Comparison of ENCODE assay signal across 1 cellular context in genomic region chr1:197526736-197527371, GRCh38.
TF ChIP-seq lines count a peak whose summit lies in the region.

No MANE protein-coding gene starts in this region.

TF ChIP-seq in K562, 482 proteins besides CTCF, POLR2A, EP300 and RAD21 (continued from another document):
- no peak for TF ChIP-seq E2F4 (CRISPR knock-in tag; IDR thresholded peaks at IDR 0.05; ENCODE audit: low read depth)
- TF ChIP-seq ARID3A (IDR thresholded peaks at IDR 0.05; ENCODE audit: borderline replicate concordance, low read depth, low read length) = peak; percentile 86
- no peak for TF ChIP-seq YY1 (IDR thresholded peaks at IDR 0.05; ENCODE audit: borderline replicate concordance in 1 of 3, control insufficient read depth in 1 of 3, extremely low read depth in 1 of 3, insufficient read depth in 3 of 3, insufficient read length in 1 of 3, insufficient replicate concordance in 2 of 3, low read depth in 1 of 3, low read length in 2 of 3)
- TF ChIP-seq ZNF253 (CRISPR knock-in tag; conservative IDR thresholded peaks at IDR 0.05) = no peak
- no peak for TF ChIP-seq RUNX1 (IDR thresholded peaks at IDR 0.05; ENCODE audit: low read depth)
